ENCODE assay signal across 1 cellular context in the genomic region with DNA sequence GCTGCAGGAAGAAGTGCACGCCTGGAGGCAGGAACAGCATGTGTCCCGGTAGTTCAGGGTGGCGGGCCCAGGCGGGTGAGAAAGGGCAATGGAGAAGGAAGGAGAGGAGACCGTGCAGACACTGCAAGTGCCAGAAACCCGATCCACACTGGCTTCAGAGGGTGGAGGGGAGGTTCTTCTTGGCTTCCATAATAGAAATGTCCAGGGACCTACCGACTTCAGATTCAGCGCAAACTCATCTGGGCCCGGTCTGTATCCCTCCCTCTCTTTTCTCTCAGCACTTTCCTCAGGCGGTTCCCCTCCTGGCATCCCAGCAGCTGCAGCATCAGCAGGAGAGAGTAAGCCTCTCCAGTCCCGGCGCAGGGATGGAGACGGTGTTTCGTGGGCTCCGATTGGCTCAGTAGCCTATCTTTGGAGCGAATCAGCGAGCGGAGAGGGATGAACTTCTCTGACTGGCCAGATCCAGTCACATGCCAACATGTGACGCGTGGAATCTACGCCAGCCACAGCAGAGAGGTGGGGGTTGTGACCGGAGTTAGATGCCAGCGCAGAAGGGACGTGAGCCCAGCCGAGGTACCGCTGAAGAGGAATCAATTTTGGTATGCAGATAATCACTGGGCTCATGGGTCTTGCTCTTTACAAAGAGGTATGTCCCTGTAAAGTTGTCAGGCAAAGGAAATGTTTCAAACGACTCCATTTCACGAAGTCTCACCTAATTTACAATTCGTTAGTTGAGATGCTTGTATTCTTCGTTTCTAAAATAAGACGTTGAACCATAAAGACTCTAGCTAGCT.
TF ChIP-seq lines count a peak whose summit lies in the region.

No MANE protein-coding gene starts in this region.

TF ChIP-seq in HepG2, 621 proteins besides CTCF, POLR2A, EP300 and RAD21 (continued from another document and continues in another):
- TF ChIP-seq, protein P1, sequence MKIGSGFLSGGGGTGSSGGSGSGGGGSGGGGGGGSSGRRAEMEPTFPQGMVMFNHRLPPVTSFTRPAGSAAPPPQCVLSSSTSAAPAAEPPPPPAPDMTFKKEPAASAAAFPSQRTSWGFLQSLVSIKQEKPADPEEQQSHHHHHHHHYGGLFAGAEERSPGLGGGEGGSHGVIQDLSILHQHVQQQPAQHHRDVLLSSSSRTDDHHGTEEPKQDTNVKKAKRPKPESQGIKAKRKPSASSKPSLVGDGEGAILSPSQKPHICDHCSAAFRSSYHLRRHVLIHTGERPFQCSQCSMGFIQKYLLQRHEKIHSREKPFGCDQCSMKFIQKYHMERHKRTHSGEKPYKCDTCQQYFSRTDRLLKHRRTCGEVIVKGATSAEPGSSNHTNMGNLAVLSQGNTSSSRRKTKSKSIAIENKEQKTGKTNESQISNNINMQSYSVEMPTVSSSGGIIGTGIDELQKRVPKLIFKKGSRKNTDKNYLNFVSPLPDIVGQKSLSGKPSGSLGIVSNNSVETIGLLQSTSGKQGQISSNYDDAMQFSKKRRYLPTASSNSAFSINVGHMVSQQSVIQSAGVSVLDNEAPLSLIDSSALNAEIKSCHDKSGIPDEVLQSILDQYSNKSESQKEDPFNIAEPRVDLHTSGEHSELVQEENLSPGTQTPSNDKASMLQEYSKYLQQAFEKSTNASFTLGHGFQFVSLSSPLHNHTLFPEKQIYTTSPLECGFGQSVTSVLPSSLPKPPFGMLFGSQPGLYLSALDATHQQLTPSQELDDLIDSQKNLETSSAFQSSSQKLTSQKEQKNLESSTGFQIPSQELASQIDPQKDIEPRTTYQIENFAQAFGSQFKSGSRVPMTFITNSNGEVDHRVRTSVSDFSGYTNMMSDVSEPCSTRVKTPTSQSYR (CRISPR knock-in tag; IDR thresholded peaks at IDR 0.05; ENCODE audit: borderline replicate concordance) = peak; percentile 85
- no peak for TF ChIP-seq ZNF30 (CRISPR knock-in tag; IDR thresholded peaks at IDR 0.05)
- no peak for TF ChIP-seq POLR2AphosphoS2 (IDR thresholded peaks at IDR 0.05; ENCODE audit: low read depth, low read length)
- TF ChIP-seq ZNF335 (CRISPR knock-in tag; IDR thresholded peaks at IDR 0.05) = no peak
- no peak for TF ChIP-seq NR2F1 (CRISPR knock-in tag; IDR thresholded peaks at IDR 0.05)
- peak; percentile 54; the same call in 1 of the 2 replicates for TF ChIP-seq SIN3B (IDR thresholded peaks at IDR 0.05; ENCODE audit: low read length)
- no peak; the same call in 1 of the 2 replicates for TF ChIP-seq NCOA2 (CRISPR knock-in tag; IDR thresholded peaks at IDR 0.05)
- TF ChIP-seq, protein P2, sequence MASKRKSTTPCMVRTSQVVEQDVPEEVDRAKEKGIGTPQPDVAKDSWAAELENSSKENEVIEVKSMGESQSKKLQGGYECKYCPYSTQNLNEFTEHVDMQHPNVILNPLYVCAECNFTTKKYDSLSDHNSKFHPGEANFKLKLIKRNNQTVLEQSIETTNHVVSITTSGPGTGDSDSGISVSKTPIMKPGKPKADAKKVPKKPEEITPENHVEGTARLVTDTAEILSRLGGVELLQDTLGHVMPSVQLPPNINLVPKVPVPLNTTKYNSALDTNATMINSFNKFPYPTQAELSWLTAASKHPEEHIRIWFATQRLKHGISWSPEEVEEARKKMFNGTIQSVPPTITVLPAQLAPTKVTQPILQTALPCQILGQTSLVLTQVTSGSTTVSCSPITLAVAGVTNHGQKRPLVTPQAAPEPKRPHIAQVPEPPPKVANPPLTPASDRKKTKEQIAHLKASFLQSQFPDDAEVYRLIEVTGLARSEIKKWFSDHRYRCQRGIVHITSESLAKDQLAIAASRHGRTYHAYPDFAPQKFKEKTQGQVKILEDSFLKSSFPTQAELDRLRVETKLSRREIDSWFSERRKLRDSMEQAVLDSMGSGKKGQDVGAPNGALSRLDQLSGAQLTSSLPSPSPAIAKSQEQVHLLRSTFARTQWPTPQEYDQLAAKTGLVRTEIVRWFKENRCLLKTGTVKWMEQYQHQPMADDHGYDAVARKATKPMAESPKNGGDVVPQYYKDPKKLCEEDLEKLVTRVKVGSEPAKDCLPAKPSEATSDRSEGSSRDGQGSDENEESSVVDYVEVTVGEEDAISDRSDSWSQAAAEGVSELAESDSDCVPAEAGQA (IDR thresholded peaks at IDR 0.05; ENCODE audit: low read depth) = no peak
- TF ChIP-seq, protein P2 (CRISPR knock-in tag; IDR thresholded peaks at IDR 0.05; ENCODE audit: borderline replicate concordance) = no peak
- TF ChIP-seq ZNF101 (CRISPR knock-in tag; IDR thresholded peaks at IDR 0.05; ENCODE audit: borderline replicate concordance, low read depth) = no peak
- TF ChIP-seq ZNF329 (CRISPR knock-in tag; IDR thresholded peaks at IDR 0.05; ENCODE audit: low read depth) = no peak
- TF ChIP-seq GPN1 (CRISPR knock-in tag; IDR thresholded peaks at IDR 0.05; ENCODE audit: borderline replicate concordance) = no peak
- TF ChIP-seq, protein P3, sequence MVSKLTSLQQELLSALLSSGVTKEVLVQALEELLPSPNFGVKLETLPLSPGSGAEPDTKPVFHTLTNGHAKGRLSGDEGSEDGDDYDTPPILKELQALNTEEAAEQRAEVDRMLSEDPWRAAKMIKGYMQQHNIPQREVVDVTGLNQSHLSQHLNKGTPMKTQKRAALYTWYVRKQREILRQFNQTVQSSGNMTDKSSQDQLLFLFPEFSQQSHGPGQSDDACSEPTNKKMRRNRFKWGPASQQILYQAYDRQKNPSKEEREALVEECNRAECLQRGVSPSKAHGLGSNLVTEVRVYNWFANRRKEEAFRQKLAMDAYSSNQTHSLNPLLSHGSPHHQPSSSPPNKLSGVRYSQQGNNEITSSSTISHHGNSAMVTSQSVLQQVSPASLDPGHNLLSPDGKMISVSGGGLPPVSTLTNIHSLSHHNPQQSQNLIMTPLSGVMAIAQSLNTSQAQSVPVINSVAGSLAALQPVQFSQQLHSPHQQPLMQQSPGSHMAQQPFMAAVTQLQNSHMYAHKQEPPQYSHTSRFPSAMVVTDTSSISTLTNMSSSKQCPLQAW (CRISPR knock-in tag; IDR thresholded peaks at IDR 0.05) = peak; percentile 61
- TF ChIP-seq ZMYM4 (CRISPR knock-in tag; IDR thresholded peaks at IDR 0.05) = peak; percentile 73
- TF ChIP-seq ZNF121 (CRISPR knock-in tag; IDR thresholded peaks at IDR 0.05) = no peak
- no peak; the same call in 1 of the 2 replicates for TF ChIP-seq KDM5A (IDR thresholded peaks at IDR 0.05; ENCODE audit: borderline replicate concordance, low read length)
- TF ChIP-seq, protein P4, sequence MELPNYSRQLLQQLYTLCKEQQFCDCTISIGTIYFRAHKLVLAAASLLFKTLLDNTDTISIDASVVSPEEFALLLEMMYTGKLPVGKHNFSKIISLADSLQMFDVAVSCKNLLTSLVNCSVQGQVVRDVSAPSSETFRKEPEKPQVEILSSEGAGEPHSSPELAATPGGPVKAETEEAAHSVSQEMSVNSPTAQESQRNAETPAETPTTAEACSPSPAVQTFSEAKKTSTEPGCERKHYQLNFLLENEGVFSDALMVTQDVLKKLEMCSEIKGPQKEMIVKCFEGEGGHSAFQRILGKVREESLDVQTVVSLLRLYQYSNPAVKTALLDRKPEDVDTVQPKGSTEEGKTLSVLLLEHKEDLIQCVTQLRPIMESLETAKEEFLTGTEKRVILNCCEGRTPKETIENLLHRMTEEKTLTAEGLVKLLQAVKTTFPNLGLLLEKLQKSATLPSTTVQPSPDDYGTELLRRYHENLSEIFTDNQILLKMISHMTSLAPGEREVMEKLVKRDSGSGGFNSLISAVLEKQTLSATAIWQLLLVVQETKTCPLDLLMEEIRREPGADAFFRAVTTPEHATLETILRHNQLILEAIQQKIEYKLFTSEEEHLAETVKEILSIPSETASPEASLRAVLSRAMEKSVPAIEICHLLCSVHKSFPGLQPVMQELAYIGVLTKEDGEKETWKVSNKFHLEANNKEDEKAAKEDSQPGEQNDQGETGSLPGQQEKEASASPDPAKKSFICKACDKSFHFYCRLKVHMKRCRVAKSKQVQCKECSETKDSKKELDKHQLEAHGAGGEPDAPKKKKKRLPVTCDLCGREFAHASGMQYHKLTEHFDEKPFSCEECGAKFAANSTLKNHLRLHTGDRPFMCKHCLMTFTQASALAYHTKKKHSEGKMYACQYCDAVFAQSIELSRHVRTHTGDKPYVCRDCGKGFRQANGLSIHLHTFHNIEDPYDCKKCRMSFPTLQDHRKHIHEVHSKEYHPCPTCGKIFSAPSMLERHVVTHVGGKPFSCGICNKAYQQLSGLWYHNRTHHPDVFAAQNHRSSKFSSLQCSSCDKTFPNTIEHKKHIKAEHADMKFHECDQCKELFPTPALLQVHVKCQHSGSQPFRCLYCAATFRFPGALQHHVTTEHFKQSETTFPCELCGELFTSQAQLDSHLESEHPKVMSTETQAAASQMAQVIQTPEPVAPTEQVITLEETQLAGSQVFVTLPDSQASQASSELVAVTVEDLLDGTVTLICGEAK (IDR thresholded peaks at IDR 0.05) = no peak
- TF ChIP-seq, protein P4 (CRISPR knock-in tag; IDR thresholded peaks at IDR 0.05) = peak; percentile 62; the same call in 1 of the 2 replicates
- no peak for TF ChIP-seq ZFP41 (CRISPR knock-in tag; IDR thresholded peaks at IDR 0.05; ENCODE audit: borderline replicate concordance)
- TF ChIP-seq KDM2A (CRISPR knock-in tag; IDR thresholded peaks at IDR 0.05; ENCODE audit: borderline replicate concordance, low read depth) = peak; percentile 66; the same call in 1 of the 2 replicates
- TF ChIP-seq NFE2L1 (CRISPR knock-in tag; IDR thresholded peaks at IDR 0.05; ENCODE audit: borderline replicate concordance) = no peak
- no peak for TF ChIP-seq ATM (IDR thresholded peaks at IDR 0.05; ENCODE audit: borderline replicate concordance)
- TF ChIP-seq ARNT2 (CRISPR knock-in tag; IDR thresholded peaks at IDR 0.05; ENCODE audit: low read depth) = 0 out of 2 replicates have a peak, but pooled peaks have one; percentile 37
- no peak for TF ChIP-seq ZNF746 (CRISPR knock-in tag; IDR thresholded peaks at IDR 0.05)
- no peak for TF ChIP-seq ZNF180 (CRISPR knock-in tag; IDR thresholded peaks at IDR 0.05; ENCODE audit: borderline replicate concordance, low read depth)
- no peak for TF ChIP-seq MIXL1 (CRISPR knock-in tag; IDR thresholded peaks at IDR 0.05)
- no peak for TF ChIP-seq EHMT2 (IDR thresholded peaks at IDR 0.05; ENCODE audit: borderline replicate concordance, low read depth, low read length)
- 0 out of 2 replicates have a peak, but pooled peaks have one; percentile 31 for TF ChIP-seq FOXK1 (CRISPR knock-in tag; IDR thresholded peaks at IDR 0.05; ENCODE audit: borderline replicate concordance, low read depth)
- TF ChIP-seq ZNF713 (CRISPR knock-in tag; IDR thresholded peaks at IDR 0.05) = no peak
- no peak for TF ChIP-seq ETV6 (CRISPR knock-in tag; conservative IDR thresholded peaks at IDR 0.05)
- no peak for TF ChIP-seq ELF1 (CRISPR knock-in tag; IDR thresholded peaks at IDR 0.05)
- no peak for TF ChIP-seq ZNF605 (CRISPR knock-in tag; IDR thresholded peaks at IDR 0.05)
- TF ChIP-seq ZNF879 (CRISPR knock-in tag; IDR thresholded peaks at IDR 0.05) = 0 out of 2 replicates have a peak, but pooled peaks have one; percentile 37
- no peak for TF ChIP-seq NONO (IDR thresholded peaks at IDR 0.05)
- TF ChIP-seq NONO (CRISPR knock-in tag; conservative IDR thresholded peaks at IDR 0.05) = no peak
- TF ChIP-seq CHD2 (IDR thresholded peaks at IDR 0.05; ENCODE audit: low read depth, low read length) = no peak
- no peak for TF ChIP-seq SMYD3 (CRISPR knock-in tag; IDR thresholded peaks at IDR 0.05)
- TF ChIP-seq ZNF530 (CRISPR knock-in tag; IDR thresholded peaks at IDR 0.05; ENCODE audit: low read depth) = no peak
- TF ChIP-seq PHF20 (CRISPR knock-in tag; IDR thresholded peaks at IDR 0.05) = peak; percentile 67
- peak; percentile 67; the same call in 1 of the 2 replicates for TF ChIP-seq ZNF891 (CRISPR knock-in tag; IDR thresholded peaks at IDR 0.05)
- TF ChIP-seq ELF4 (CRISPR knock-in tag; IDR thresholded peaks at IDR 0.05; ENCODE audit: borderline replicate concordance) = no peak
- peak; percentile 73; the same call in 1 of the 2 replicates for TF ChIP-seq BORCS8-MEF2B (CRISPR knock-in tag; IDR thresholded peaks at IDR 0.05)
- no peak for TF ChIP-seq STAT5B (CRISPR knock-in tag; IDR thresholded peaks at IDR 0.05)
- peak; percentile 30; the same call in 1 of the 2 replicates for TF ChIP-seq GATAD2A (CRISPR knock-in tag; IDR thresholded peaks at IDR 0.05)
- no peak for TF ChIP-seq ZZZ3 (CRISPR knock-in tag; IDR thresholded peaks at IDR 0.05; ENCODE audit: borderline replicate concordance)
- no peak for TF ChIP-seq HMGA1 (CRISPR knock-in tag; conservative IDR thresholded peaks at IDR 0.05)
- no peak for TF ChIP-seq MIER2 (CRISPR knock-in tag; IDR thresholded peaks at IDR 0.05)
